In the genomic region with DNA sequence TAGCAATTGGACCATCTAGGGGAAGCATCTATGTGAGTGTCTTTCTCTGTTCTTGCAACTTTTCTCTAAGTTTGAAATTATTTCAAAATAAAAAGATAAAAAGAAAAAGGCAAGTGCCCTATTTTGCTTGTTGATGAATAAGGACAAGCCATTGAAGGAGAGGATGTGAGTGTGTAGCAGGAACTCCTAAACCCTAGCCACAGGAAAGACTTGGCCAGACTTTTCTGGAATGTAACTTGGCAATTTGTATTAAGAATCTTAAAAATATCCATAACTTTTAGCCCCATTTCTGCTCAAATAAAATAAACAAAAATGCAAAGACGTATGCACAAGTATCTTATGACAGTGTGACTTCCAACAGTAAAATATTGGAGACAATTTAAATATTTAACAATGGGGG, we compare ENCODE assay signal across 22 cellular contexts.
DNase-seq lines count a peak whose midpoint lies in the region; ATAC-seq and TF ChIP-seq lines count a peak whose summit lies in the region.
"Had no signal": no experiment of that assay in that cellular context is flagged by ENCODE, and none has a peak within 500 bp of the region (broad histone marks: within the 10 kb centered on the region; RNA-seq: fewer than 3 reads in every experiment).

No MANE protein-coding gene starts in this region.

- H3K27me3 Mint-ChIP-seq in mesothelial cell of epicardium (ENCODE audit: low read depth): no peaks in the 10 kb centered on the region
- H3K27me3 Mint-ChIP-seq: activated CD8-positive, alpha-beta T cell treated with anti-CD3 and anti-CD28 coated beads for 36 hours had no signal

- H3K27ac ChIP-seq in HCT116 (ENCODE audit: low read depth, low read length): no peak overlapping the region
- no peak overlapping the region for H3K27ac ChIP-seq in ovary
- H3K27ac ChIP-seq: brain microvascular endothelial cell, colonic mucosa had no signal

- no peak for TF ChIP-seq CTCF in HCT116 (IDR thresholded peaks at IDR 0.05 in 2 of 3, conservative IDR thresholded peaks at IDR 0.05 in 1 of 3; ENCODE audit: borderline replicate concordance in 1 of 3, insufficient read depth in 1 of 3, low read depth in 2 of 3, low read length in 2 of 3)
- no peak for TF ChIP-seq CTCF in mesothelial cell of epicardium (IDR thresholded peaks at IDR 0.05; ENCODE audit: unreplicated experiment)
- no peak for TF ChIP-seq CTCF in ovary (IDR thresholded peaks at IDR 0.05)

- no peak for TF ChIP-seq EP300 in ovary (IDR thresholded peaks at IDR 0.05)

- H3K9me3 Mint-ChIP-seq in mesothelial cell of epicardium: peaks cover 3% of the 10 kb centered on the region
- H3K9me3 Mint-ChIP-seq: activated CD8-positive, alpha-beta T cell treated with anti-CD3 and anti-CD28 coated beads for 36 hours; H9 had no signal

- no peak for TF ChIP-seq POLR2A in HCT116 (IDR thresholded peaks at IDR 0.05; ENCODE audit: borderline replicate concordance, extremely low read depth, insufficient read depth, insufficient read length)
- TF ChIP-seq POLR2A in ovary (IDR thresholded peaks at IDR 0.05): no peak

- H3K27ac Mint-ChIP-seq in mesothelial cell of epicardium: peak overlapping the region; percentile 58
- H3K27ac Mint-ChIP-seq: activated CD8-positive, alpha-beta T cell treated with anti-CD3 and anti-CD28 coated beads for 36 hours; CD14-positive monocyte; H9 had no signal

- intact Hi-C loops in HCT116 (cut with micrococcal nuclease) (loop anchor here (10.0 kb wide), 1 partner anchor 1443 kb away; no protein-coding TSS in a partner anchor), ovary (cut with DNase I) (no loop called here)

- TF ChIP-seq RAD21 in HCT116 (IDR thresholded peaks at IDR 0.05; ENCODE audit: low read depth): no peak

- no TSS peak for BruUV-seq in HCT116 (replicated peaks; lab: Mats Ljungman, UMichigan)

- peaks cover 4% of the 10 kb centered on the region for H3K36me3 Mint-ChIP-seq in mesothelial cell of epicardium
- H3K36me3 Mint-ChIP-seq: CD14-positive monocyte had no signal

- CTCF ChIA-PET in HCT116 (lab: Charles Lee): no interaction called here

- H3K9me3 ChIP-seq in HCT116 (ENCODE audit: control insufficient read depth in 1 of 2, insufficient read depth in 1 of 2, low read depth in 1 of 2, low read length in 2 of 2): no peaks in the 10 kb centered on the region
- H3K9me3 ChIP-seq in ovary: no peaks in the 10 kb centered on the region
- H3K9me3 ChIP-seq: colonic mucosa, mucosa of descending colon had no signal

- RAD21 ChIA-PET in HCT116 (lab: Charles Lee; ENCODE audit: low non-redundant PET in 1 of 2, low total read pairs in 2 of 2, uncharacterized antibody in 2 of 2, unreplicated experiment in 2 of 2): no interaction called here

- POLR2A ChIA-PET in HCT116 (lab: Charles Lee): no interaction called here

- ATAC-seq in HCT116: no peak
- no peak for ATAC-seq in GM19463 (IDR thresholded peaks at IDR 0.05; ENCODE audit: unreplicated experiment)
- ATAC-seq: activated CD4-positive, CD25-positive, alpha-beta regulatory T cell treated with anti-CD3 and anti-CD28 coated beads, Interleukin-2, amount 50 U/mL, for 24 hours; activated CD8-positive, alpha-beta T cell treated with anti-CD3 and anti-CD28 coated beads for 36 hours; HepG2; mucosa of descending colon had no signal

- H3K4me3 Mint-ChIP-seq in mesothelial cell of epicardium: no peak overlapping the region
- H3K4me3 Mint-ChIP-seq: activated CD8-positive, alpha-beta T cell treated with anti-CD3 and anti-CD28 coated beads for 36 hours; CD14-positive monocyte; H9; nephron progenitor cell had no signal

- H3K4me3 ChIP-seq in HCT116 (replicated peaks in 1 of 2; ENCODE audit: low read depth in 1 of 2, low read length in 2 of 2) (no peak overlapping the region), ovary (no peak overlapping the region)
- H3K4me3 ChIP-seq: colonic mucosa, mucosa of descending colon had no signal

- H3K79me2 ChIP-seq in HCT116 (ENCODE audit: insufficient read depth, low read length): no peaks in the 10 kb centered on the region

- H2AFZ ChIP-seq in HCT116 (ENCODE audit: low read depth, low read length, poor library complexity, severe bottlenecking): peak overlapping the region; percentile 85

- no peak overlapping the region for H3K9ac ChIP-seq in HCT116 (ENCODE audit: low read length)

- peaks cover 30 to 48% of the 10 kb centered on the region in 2 experiments for H3K4me1 ChIP-seq in HCT116 (ENCODE audit: control insufficient read depth in 1 of 2, insufficient read depth in 2 of 2, low read length in 2 of 2)
- no peaks in the 10 kb centered on the region for H3K4me1 ChIP-seq in ovary (ENCODE audit: insufficient read depth)
- H3K4me1 ChIP-seq: colonic mucosa had no signal

- H4K20me1 ChIP-seq in HCT116 (ENCODE audit: insufficient read depth): no peaks in the 10 kb centered on the region

- whole genome bisulfite sequencing in ovary, 3 donors: 3 to 26% (median 11%) methylated on average over 1 of the region's 1 CpG

- H3K36me3 ChIP-seq in HCT116 (ENCODE audit: control insufficient read depth in 1 of 2, insufficient read depth in 2 of 2, low read length in 2 of 2) (no peaks in the 10 kb centered on the region), ovary (no peaks in the 10 kb centered on the region)
- H3K36me3 ChIP-seq: brain microvascular endothelial cell, colonic mucosa had no signal

- DNase-seq in AG08395 (ENCODE audit: low spot score): peak; percentile 28
- no peak for DNase-seq in HCT116 (ENCODE audit: low read depth, low spot score)
- peak; percentile 45 for DNase-seq in dedifferentiated amniotic fluid mesenchymal stem cell (ENCODE audit: extremely low spot score)
- no peak for DNase-seq in mesothelial cell of epicardium (ENCODE audit: low spot score in 2 of 2, unreplicated experiment in 2 of 2)
- DNase-seq in kidney glomerular epithelial cell (lab: John Stamatoyannopoulos, UW): no peak
- DNase-seq in HUDEP-2 (lab: John Stamatoyannopoulos, UW; ENCODE audit: unreplicated experiment in 76 of 76): no peak
- no peak for DNase-seq in ovary
- DNase-seq: activated CD8-positive, alpha-beta T cell treated with anti-CD3 and anti-CD28 coated beads for 36 hours; colonic mucosa; foreskin melanocyte; H9; mucosa of descending colon; NCI-H1694 treated with DMSO at 0.1 percent for 48 hours; NCI-H2171 treated with DMSO at 0.1 percent for 48 hours; NCI-H524; nephron progenitor cell; SHP77 had no signal

- no peak overlapping the region for H3K4me2 ChIP-seq in HCT116 (ENCODE audit: low read length)

- H3K27me3 ChIP-seq in HCT116 (ENCODE audit: insufficient read depth, low read length) (no peaks in the 10 kb centered on the region), ovary (no peaks in the 10 kb centered on the region)
- H3K27me3 ChIP-seq: brain microvascular endothelial cell, colonic mucosa had no signal

- no peaks in the 10 kb centered on the region for H3K9me2 ChIP-seq in HCT116 (ENCODE audit: insufficient read depth)

- peaks cover 43% of the 10 kb centered on the region for H3K4me1 Mint-ChIP-seq in mesothelial cell of epicardium

TF ChIP-seq in HCT116, 20 proteins besides CTCF, POLR2A, EP300 and RAD21:
- TF ChIP-seq SP1 (IDR thresholded peaks at IDR 0.05; ENCODE audit: low read depth): no peak
- TF ChIP-seq TCF7L2 (IDR thresholded peaks at IDR 0.05; ENCODE audit: borderline replicate concordance, extremely low read depth, insufficient read depth, insufficient read length): no peak
- no peak for TF ChIP-seq SRF (IDR thresholded peaks at IDR 0.05; ENCODE audit: low read depth)
- no peak for TF ChIP-seq ZNF274 (IDR thresholded peaks at IDR 0.05; ENCODE audit: low read depth, low read length)
- TF ChIP-seq, protein P1, sequence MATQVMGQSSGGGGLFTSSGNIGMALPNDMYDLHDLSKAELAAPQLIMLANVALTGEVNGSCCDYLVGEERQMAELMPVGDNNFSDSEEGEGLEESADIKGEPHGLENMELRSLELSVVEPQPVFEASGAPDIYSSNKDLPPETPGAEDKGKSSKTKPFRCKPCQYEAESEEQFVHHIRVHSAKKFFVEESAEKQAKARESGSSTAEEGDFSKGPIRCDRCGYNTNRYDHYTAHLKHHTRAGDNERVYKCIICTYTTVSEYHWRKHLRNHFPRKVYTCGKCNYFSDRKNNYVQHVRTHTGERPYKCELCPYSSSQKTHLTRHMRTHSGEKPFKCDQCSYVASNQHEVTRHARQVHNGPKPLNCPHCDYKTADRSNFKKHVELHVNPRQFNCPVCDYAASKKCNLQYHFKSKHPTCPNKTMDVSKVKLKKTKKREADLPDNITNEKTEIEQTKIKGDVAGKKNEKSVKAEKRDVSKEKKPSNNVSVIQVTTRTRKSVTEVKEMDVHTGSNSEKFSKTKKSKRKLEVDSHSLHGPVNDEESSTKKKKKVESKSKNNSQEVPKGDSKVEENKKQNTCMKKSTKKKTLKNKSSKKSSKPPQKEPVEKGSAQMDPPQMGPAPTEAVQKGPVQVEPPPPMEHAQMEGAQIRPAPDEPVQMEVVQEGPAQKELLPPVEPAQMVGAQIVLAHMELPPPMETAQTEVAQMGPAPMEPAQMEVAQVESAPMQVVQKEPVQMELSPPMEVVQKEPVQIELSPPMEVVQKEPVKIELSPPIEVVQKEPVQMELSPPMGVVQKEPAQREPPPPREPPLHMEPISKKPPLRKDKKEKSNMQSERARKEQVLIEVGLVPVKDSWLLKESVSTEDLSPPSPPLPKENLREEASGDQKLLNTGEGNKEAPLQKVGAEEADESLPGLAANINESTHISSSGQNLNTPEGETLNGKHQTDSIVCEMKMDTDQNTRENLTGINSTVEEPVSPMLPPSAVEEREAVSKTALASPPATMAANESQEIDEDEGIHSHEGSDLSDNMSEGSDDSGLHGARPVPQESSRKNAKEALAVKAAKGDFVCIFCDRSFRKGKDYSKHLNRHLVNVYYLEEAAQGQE (IDR thresholded peaks at IDR 0.05; ENCODE audit: low read depth): no peak
- no peak for TF ChIP-seq YY1 (IDR thresholded peaks at IDR 0.05; ENCODE audit: extremely low read depth, insufficient replicate concordance, low read depth, low read length)
- no peak for TF ChIP-seq EGR1 (IDR thresholded peaks at IDR 0.05; ENCODE audit: low read depth)

Comparison
In these comparisons a context has a peak if more than half of its experiments do, and no peak if none do; other contexts are left out.
1. DNase-seq: peak in AG08395 (single experiment) and dedifferentiated amniotic fluid mesenchymal stem cell (single experiment); none in HCT116 (single experiment), mesothelial cell of epicardium (0 of 2), kidney glomerular epithelial cell (single experiment), HUDEP-2 (0 of 76) and ovary (0 of 5).